In the genomic region with DNA sequence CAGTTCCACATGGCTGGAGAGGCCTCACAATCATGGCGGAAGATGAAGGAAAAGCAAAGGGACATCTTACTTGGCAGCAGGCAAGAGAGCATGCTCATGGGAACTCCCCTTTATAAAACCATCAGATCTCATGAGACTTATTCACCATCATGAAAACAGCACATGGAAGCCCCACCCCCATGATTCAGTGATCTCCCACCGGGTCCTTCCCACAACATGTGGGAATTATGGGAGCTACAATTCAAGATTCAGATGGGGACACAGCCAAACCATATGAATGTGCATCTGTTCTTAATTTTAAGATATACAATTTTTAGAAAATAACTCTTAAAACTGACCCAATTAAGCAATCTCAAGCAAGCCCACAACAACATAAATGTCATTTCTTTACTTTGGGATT, we compare ENCODE assay signal across 28 cellular contexts. TPM values are rescaled to one million over a fixed set of nuclear protein-coding genes. Genes with fewer than 3 reads are reported as not detected.
"Had no signal": no experiment of that assay in that cellular context is flagged by ENCODE, and none has a peak within 500 bp of the region (broad histone marks: within the 10 kb centered on the region; RNA-seq: fewer than 3 reads in every experiment).

No MANE protein-coding gene starts in this region.

- H3K36me3 Mint-ChIP-seq: activated naive CD8-positive, alpha-beta T cell; memory B cell; stimulated activated effector memory CD8-positive, alpha-beta T cell treated with anti-CD3 and anti-CD28 coated beads, Interleukin-12 subunit alpha, Interleukin-12 subunit beta, amount 100 ng/mL, for 72 hours; WTC11 had no signal

- H3K9me3 ChIP-seq: heart left ventricle, pancreas, right lobe of liver, stomach, testis had no signal

- H3K4me3 ChIP-seq: heart left ventricle, pancreas, right lobe of liver, stomach, testis had no signal

- H3K27ac Mint-ChIP-seq: activated naive CD8-positive, alpha-beta T cell; activated T-cell treated with anti-CD3 and anti-CD28 coated beads, Interleukin-2, amount 50 U/mL, for 24 hours; activated T-helper 2 cell treated with anti-CD3 and anti-CD28 coated beads, Interferon-gamma antibody, Interleukin-2, Interleukin-4, amounts not matched to agents 10 μg/mL and 5 μg/mL and 100 μg/mL, durations not matched to agents 14 hours and 24 hours and 36 hours; memory B cell; nephron progenitor cell; stimulated activated effector memory CD8-positive, alpha-beta T cell treated with anti-CD3 and anti-CD28 coated beads, Interleukin-12 subunit alpha, Interleukin-12 subunit beta, amount 100 ng/mL, for 72 hours; WTC11 had no signal

- H3K4me3 Mint-ChIP-seq: activated naive CD8-positive, alpha-beta T cell; activated T-cell treated with anti-CD3 and anti-CD28 coated beads, Interleukin-2, amount 50 U/mL, for 24 hours; memory B cell; nephron progenitor cell; stimulated activated effector memory CD8-positive, alpha-beta T cell treated with anti-CD3 and anti-CD28 coated beads, Interleukin-12 subunit alpha, Interleukin-12 subunit beta, amount 100 ng/mL, for 72 hours; WTC11 had no signal

- H3K4me1 ChIP-seq: pancreas, stomach, testis had no signal

- DNase-seq: activated CD8-positive, alpha-beta memory T cell treated with anti-CD3 and anti-CD28 coated beads for 24 hours; activated CD8-positive, alpha-beta memory T cell treated with anti-CD3 and anti-CD28 coated beads, Interleukin-2, amount 50 U/mL, for 4 hours; activated naive CD4-positive, alpha-beta T cell; activated T-cell treated with anti-CD3 and anti-CD28 coated beads, Interleukin-2, amount 50 U/mL, for 24 hours; cerebellar nuclear complex; heart left ventricle; nephron progenitor cell; pancreas; right lobe of liver; small intestine; stimulated activated CD4-positive, alpha-beta T cell treated with anti-CD3 and anti-CD28 coated beads, Interleukin-2, amount 100 ng/mL, for 24 hours; stomach; T-helper 1 cell; testis; trophoblast cell had no signal

- H3K27me3 ChIP-seq: heart left ventricle, pancreas, right lobe of liver, stomach, testis had no signal

- H3K27ac ChIP-seq: epithelial cell of prostate, heart left ventricle, pancreas, right lobe of liver, stomach, testis had no signal

- H3K36me3 ChIP-seq: heart left ventricle, pancreas, right lobe of liver, stomach had no signal

- H3K4me1 Mint-ChIP-seq: memory B cell; stimulated activated effector memory CD8-positive, alpha-beta T cell treated with anti-CD3 and anti-CD28 coated beads, Interleukin-12 subunit alpha, Interleukin-12 subunit beta, amount 100 ng/mL, for 72 hours; WTC11 had no signal

- H3K9me3 Mint-ChIP-seq: activated T-cell treated with anti-CD3 and anti-CD28 coated beads, Interleukin-2, amount 50 U/mL, for 24 hours; activated T-helper 2 cell treated with anti-CD3 and anti-CD28 coated beads, Interferon-gamma antibody, Interleukin-2, Interleukin-4, amounts not matched to agents 10 μg/mL and 5 μg/mL and 100 μg/mL, durations not matched to agents 14 hours and 24 hours and 36 hours; memory B cell; nephron progenitor cell; stimulated activated effector memory CD8-positive, alpha-beta T cell treated with anti-CD3 and anti-CD28 coated beads, Interleukin-12 subunit alpha, Interleukin-12 subunit beta, amount 100 ng/mL, for 72 hours had no signal

RNA-seq across cellular contexts. Expression of a gene that starts 12.6 kb away (rescaled TPM):
- total RNA-seq: activated T-helper 2 cell treated with anti-CD3 and anti-CD28 coated beads, Interferon-gamma antibody, Interleukin-2, Interleukin-4, amounts not matched to agents 10 μg/mL and 5 μg/mL and 100 μg/mL, durations not matched to agents 14 hours and 24 hours and 36 hours; astrocyte; bronchial epithelial cell; fibroblast of lung; heart left ventricle; liver; mononuclear cell; myocyte; pancreas; pulmonary artery endothelial cell; right lobe of liver; stomach; WTC11 had no signal
- polyA plus RNA-seq: fibroblast of lung, heart left ventricle, liver, pancreas, small intestine, stomach had no signal
